ENCODE assay signal across 8 cellular contexts in the genomic region with DNA sequence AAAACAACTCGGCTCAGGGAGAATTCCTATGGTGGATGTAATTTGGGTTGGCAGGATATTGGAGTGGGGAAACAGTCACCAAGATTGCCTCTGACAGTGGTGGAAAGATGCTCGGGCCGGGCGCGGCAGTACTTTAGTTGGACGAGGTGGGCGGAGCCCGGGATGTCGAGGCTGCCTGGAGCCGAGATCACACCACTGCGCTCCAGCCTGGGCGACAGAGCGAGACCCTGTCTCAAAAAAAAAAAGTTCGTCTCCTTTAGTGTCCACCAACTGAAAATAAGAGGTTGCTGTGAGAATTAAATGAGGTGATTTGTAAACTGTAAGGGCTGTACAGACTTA. TPM values are rescaled to one million over a fixed set of nuclear protein-coding genes. Genes with fewer than 3 reads are reported as not detected.
DNase-seq lines count a peak whose midpoint lies in the region; ATAC-seq and TF ChIP-seq lines count a peak whose summit lies in the region.

No MANE protein-coding gene starts in this region.

- peak; percentile 19 for ATAC-seq in HG03066 (IDR thresholded peaks at IDR 0.05; ENCODE audit: low read depth, unreplicated experiment)
- no peak for ATAC-seq in GM21737 (IDR thresholded peaks at IDR 0.05; ENCODE audit: unreplicated experiment)

- no peak for TF ChIP-seq POLR2A in adrenal gland (IDR thresholded peaks at IDR 0.05)

- WGBS in adrenal gland, 4 donors, result 0 to 1% (median 0%) methylated on average over 14 of the region's 14 CpGs
- 0% methylated on average over 14 of the region's 14 CpGs for WGBS in hepatocyte (ENCODE audit: low lambda C conversion rate, missing lambda C conversion rate)

- H3K4me1 ChIP-seq in SJSA1 (replicated peaks) (peaks cover 17% of the 10 kb centered on the region), adrenal gland (replicated peaks in 1 of 2) (peaks cover 10 to 27% of the 10 kb centered on the region in 2 donors), hepatocyte (ENCODE audit: insufficient read depth) (peaks cover 16% of the 10 kb centered on the region)

- H3K9me2 ChIP-seq in hepatocyte (replicated peaks; ENCODE audit: insufficient read depth), result no peaks in the 10 kb centered on the region

- no peaks in the 10 kb centered on the region for H3K27me3 ChIP-seq in SJSA1 (replicated peaks)
- no peaks in the 10 kb centered on the region for H3K27me3 ChIP-seq in adrenal gland
- no peaks in the 10 kb centered on the region for H3K27me3 ChIP-seq in hepatocyte

- H3K27ac ChIP-seq in SJSA1 (peak overlapping the region; percentile 27; the same call in 1 of the 2 replicates), adrenal gland (peak overlapping the region; percentile 42 to 93 (median 91)), hepatocyte (peak overlapping the region; percentile 97)

- H3K36me3 ChIP-seq in SJSA1 (peaks cover 46% of the 10 kb centered on the region), adrenal gland (replicated peaks in 1 of 2) (peaks cover 0 to 39% of the 10 kb centered on the region in 2 donors), hepatocyte (replicated peaks; ENCODE audit: insufficient read depth, low read depth) (no peaks in the 10 kb centered on the region)

- peaks cover 37% of the 10 kb centered on the region for H3K79me2 ChIP-seq in hepatocyte

- H3K9me3 ChIP-seq in SJSA1 (replicated peaks) (no peaks in the 10 kb centered on the region), adrenal gland (replicated peaks in 1 of 3) (no peaks in the 10 kb centered on the region), hepatocyte (ENCODE audit: low read depth) (no peaks in the 10 kb centered on the region)

- H3K4me3 ChIP-seq in SJSA1 (peak overlapping the region; percentile 82), adrenal gland (peak overlapping the region; percentile 53 to 83 (median 70)), hepatocyte (peak overlapping the region; percentile 91), skeletal muscle cell (ENCODE audit: low read depth, low read length) (peak overlapping the region; percentile 71)

- peaks cover 10% of the 10 kb centered on the region for H4K20me1 ChIP-seq in hepatocyte (ENCODE audit: insufficient read depth, poor library complexity, severe bottlenecking)

- DNase-seq in D341Med (ENCODE audit: low spot score) (peak; percentile 52), SJSA1 (ENCODE audit: low read depth in 1 of 2, low spot score in 2 of 2) (peak in 1 of 2 experiments; percentile 53), adrenal gland (peak; percentile 56 to 79 (median 66)), hepatocyte (ENCODE audit: low spot score) (peak; percentile 74), skeletal muscle cell (ENCODE audit: low read depth) (no peak), hepatic stellate cell (ENCODE audit: low spot score) (no peak)

- H2AFZ ChIP-seq in hepatocyte, result peak overlapping the region; percentile 92

- H3K4me2 ChIP-seq in hepatocyte, result peak overlapping the region; percentile 80

- TF ChIP-seq CTCF in adrenal gland (IDR thresholded peaks at IDR 0.05), result no peak
- TF ChIP-seq CTCF in hepatocyte (IDR thresholded peaks at IDR 0.05; ENCODE audit: poor library complexity), result no peak

- intact Hi-C loops in adrenal gland (cut with DNase I), result loop anchor here in 1 of 2 donors (5.0 kb wide), 1 partner anchor 97 kb away; a partner anchor contains a TSS

RNA-seq across cellular contexts. Expression of a gene that starts 0.6 kb away (rescaled TPM):
- 168 and 354 TPM in 2 replicates for total RNA-seq in SJSA1 (2014; rRNA removed; shearing (Covaris generic))
- 100 to 1,000 TPM in 1 of 8 donors, 10 to 100 TPM in 7; 58.5 to 104 (median 69.7) TPM for total RNA-seq in adrenal gland
- 100 to 1,000 TPM in 1 of 3 donors, 10 to 100 TPM in 2; 42.4 to 111 (median 48.2) TPM for polyA plus RNA-seq in adrenal gland
- 84.1 and 84.3 TPM in 2 replicates for total RNA-seq in hepatocyte
- polyA plus RNA-seq in hepatocyte, result 96.8 and 116 TPM in 2 replicates

RNA-seq across cellular contexts. Expression of a gene that starts 41.4 kb away (rescaled TPM):
- total RNA-seq in SJSA1 (2014; rRNA removed; shearing (Covaris generic)), result 2.0 and 5.1 TPM in 2 replicates
- 10 to 100 TPM in 5 of 8 donors, 1 to 10 TPM in 3; 6.6 to 18.2 (median 11.3) TPM for total RNA-seq in adrenal gland
- 10 to 100 TPM in 1 of 3 donors, 1 to 10 TPM in 2; 7.1 to 11.6 (median 7.2) TPM for polyA plus RNA-seq in adrenal gland
- 12.8 and 12.9 TPM in 2 replicates for total RNA-seq in hepatocyte
- 8.5 and 8.6 TPM in 2 replicates for polyA plus RNA-seq in hepatocyte

Comparison
In these comparisons a context has a peak if more than half of its experiments do, and no peak if none do; other contexts are left out.
1. DNase-seq: peak in D341Med (single experiment), adrenal gland (7 of 7) and hepatocyte (single experiment); none in skeletal muscle cell (single experiment) and hepatic stellate cell (single experiment).
2. H3K27ac ChIP-seq: peak in every context shown above with its lines; median percentile 97 in hepatocyte; 91 in adrenal gland; 27 in SJSA1.
3. Peak in every context shown above with its lines, with median percentiles within 50 percentile points of each other: H3K4me3 ChIP-seq.